In genomic region chr16:57757326-57757786, GRCh38 we compare ENCODE assay signal across 8 cellular contexts. TPM values are rescaled to one million over a fixed set of nuclear protein-coding genes. Genes with fewer than 3 reads are reported as not detected.
A peak's percentile ranks its signal among the peaks of the same experiment; 100 is the strongest.
DNase-seq lines count a peak whose midpoint lies in the region; ATAC-seq, FAIRE-seq and TF ChIP-seq lines count a peak whose summit lies in the region.

No MANE protein-coding gene starts in this region.

- no peaks in the 10 kb centered on the region for H3K27me3 ChIP-seq in CD8-positive, alpha-beta memory T cell (ENCODE audit: insufficient read depth, low read length, poor library complexity, severe bottlenecking)
- H3K27me3 ChIP-seq in testis: no peaks in the 10 kb centered on the region

- ATAC-seq in HG03280 (IDR thresholded peaks at IDR 0.05; ENCODE audit: unreplicated experiment): peak; percentile 77

- H3K27me3 Mint-ChIP-seq in CD8-positive, alpha-beta memory T cell: no peaks in the 10 kb centered on the region
- no peaks in the 10 kb centered on the region for H3K27me3 Mint-ChIP-seq in activated T-helper 1 cell treated with anti-CD3 and anti-CD28 coated beads, Interleukin-12 subunit alpha, Interleukin-12 subunit beta, Interleukin-2, Interleukin-4 antibody, amounts not matched to agents 30 ng/mL and 10 ng/mL and 1 ng/mL, durations not matched to agents 14 hours and 24 hours and 36 hours (ENCODE audit: insufficient read depth)

- no peaks in the 10 kb centered on the region for H3K36me3 ChIP-seq in CD8-positive, alpha-beta memory T cell (ENCODE audit: insufficient read depth, low read length)
- H3K36me3 ChIP-seq in testis (ENCODE audit: low read depth, missing control alignments): no peaks in the 10 kb centered on the region

- 40 to 68% methylated on average over 2 to 10 of the region's 11 CpGs for WGBS in testis, 2 donors

- no peak overlapping the region for H3K4me3 ChIP-seq in CD8-positive, alpha-beta memory T cell (ENCODE audit: low read length)
- H3K4me3 ChIP-seq in fibroblast of the aortic adventitia (ENCODE audit: low read depth, low read length): no peak overlapping the region
- H3K4me3 ChIP-seq in testis: no peak overlapping the region

- no peak overlapping the region for H3K27ac ChIP-seq in CD8-positive, alpha-beta memory T cell (ENCODE audit: low read depth, low read length)
- H3K27ac ChIP-seq in testis: no peak overlapping the region

- peaks cover 0 to 30% (median 1%) of the 10 kb centered on the region in 3 donors for H3K36me3 Mint-ChIP-seq in CD8-positive, alpha-beta memory T cell
- H3K36me3 Mint-ChIP-seq in activated T-helper 1 cell treated with anti-CD3 and anti-CD28 coated beads, Interleukin-12 subunit alpha, Interleukin-12 subunit beta, Interleukin-2, Interleukin-4 antibody, amounts not matched to agents 30 ng/mL and 10 ng/mL and 1 ng/mL, durations not matched to agents 14 hours and 24 hours and 36 hours (ENCODE audit: low read depth): no peaks in the 10 kb centered on the region

- H3K4me1 Mint-ChIP-seq in CD8-positive, alpha-beta memory T cell: peaks cover 0 to 7% (median 0%) of the 10 kb centered on the region in 3 donors
- H3K4me1 Mint-ChIP-seq in activated T-helper 1 cell treated with anti-CD3 and anti-CD28 coated beads, Interleukin-12 subunit alpha, Interleukin-12 subunit beta, Interleukin-2, Interleukin-4 antibody, amounts not matched to agents 30 ng/mL and 10 ng/mL and 1 ng/mL, durations not matched to agents 14 hours and 24 hours and 36 hours (ENCODE audit: low read depth): no peaks in the 10 kb centered on the region

- H3K4me1 ChIP-seq in CD8-positive, alpha-beta memory T cell (ENCODE audit: insufficient read depth, low read length): no peaks in the 10 kb centered on the region
- no peaks in the 10 kb centered on the region for H3K4me1 ChIP-seq in testis

- peak overlapping the region in 1 of 8 donors; percentile 50 for H3K27ac Mint-ChIP-seq in CD8-positive, alpha-beta memory T cell
- no peak overlapping the region for H3K27ac Mint-ChIP-seq in activated T-helper 1 cell treated with anti-CD3 and anti-CD28 coated beads, Interleukin-12 subunit alpha, Interleukin-12 subunit beta, Interleukin-2, Interleukin-4 antibody, amounts not matched to agents 30 ng/mL and 10 ng/mL and 1 ng/mL, durations not matched to agents 14 hours and 24 hours and 36 hours

- no peaks in the 10 kb centered on the region for H3K9me3 Mint-ChIP-seq in CD8-positive, alpha-beta memory T cell
- no peaks in the 10 kb centered on the region for H3K9me3 Mint-ChIP-seq in activated T-helper 1 cell treated with anti-CD3 and anti-CD28 coated beads, Interleukin-12 subunit alpha, Interleukin-12 subunit beta, Interleukin-2, Interleukin-4 antibody, amounts not matched to agents 30 ng/mL and 10 ng/mL and 1 ng/mL, durations not matched to agents 14 hours and 24 hours and 36 hours

- no peak overlapping the region for H3K4me3 Mint-ChIP-seq in CD8-positive, alpha-beta memory T cell
- no peak overlapping the region for H3K4me3 Mint-ChIP-seq in activated T-helper 1 cell treated with anti-CD3 and anti-CD28 coated beads, Interleukin-12 subunit alpha, Interleukin-12 subunit beta, Interleukin-2, Interleukin-4 antibody, amounts not matched to agents 30 ng/mL and 10 ng/mL and 1 ng/mL, durations not matched to agents 14 hours and 24 hours and 36 hours

- CTCF ChIA-PET in CD8-positive, alpha-beta memory T cell (lab: Charles Lee): interaction anchor here (0.9 to 3.8 kb wide), 12 partner anchors 10 to 243 kb away, joined by 3 to 17 read pairs (median 4); partner anchors contain the start of genes KATNB1, USB1 and ZNF319

- POLR2A ChIA-PET in CD8-positive, alpha-beta memory T cell (lab: Charles Lee): no interaction called here

- no peaks in the 10 kb centered on the region for H3K9me3 ChIP-seq in CD8-positive, alpha-beta memory T cell (ENCODE audit: low read length)
- no peaks in the 10 kb centered on the region for H3K9me3 ChIP-seq in testis

- TF ChIP-seq POLR2A in testis (IDR thresholded peaks at IDR 0.05): no peak

- peak; percentile 97 for TF ChIP-seq CTCF in fibroblast of the aortic adventitia (IDR thresholded peaks at IDR 0.05; ENCODE audit: insufficient read depth, low read length)
- peak; percentile 91 to 93 (median 92) for TF ChIP-seq CTCF in testis (IDR thresholded peaks at IDR 0.05)

- DNase-seq in CD8-positive, alpha-beta memory T cell: peak; percentile 78 to 91 (median 86)
- DNase-seq in GM19238 (ENCODE audit: insufficient read length, low spot score) (peak; percentile 96), RCC 7860 (ENCODE audit: low spot score) (peak; percentile 56), fibroblast of the aortic adventitia (ENCODE audit: low read depth) (peak; percentile 74), occipital lobe (lab: John Stamatoyannopoulos, UW) (peak; percentile 73), testis (peak; percentile 90)
- peak; percentile 81 for DNase-seq in activated T-helper 1 cell treated with anti-CD3 and anti-CD28 coated beads, Interleukin-12 subunit alpha, Interleukin-12 subunit beta, Interleukin-2, Interleukin-4 antibody, amounts not matched to agents 30 ng/mL and 10 ng/mL and 1 ng/mL, durations not matched to agents 14 hours and 24 hours and 36 hours (ENCODE audit: low spot score)

- intact Hi-C loops in activated T-helper 1 cell treated with anti-CD3 and anti-CD28 coated beads, Interleukin-12 subunit alpha, Interleukin-12 subunit beta, Interleukin-2, Interleukin-4 antibody, amounts not matched to agents 30 ng/mL and 10 ng/mL and 1 ng/mL, durations not matched to agents 14 hours and 24 hours and 36 hours (cut with micrococcal nuclease): loop anchor here (1.0 to 5.0 kb wide), 8 partner anchors 22 to 242 kb away; partner anchors contain the start of gene KATNB1
- intact Hi-C loops in testis (cut with DNase I; ENCODE audit: low total_unique reads): loop anchor here (10.0 kb wide), 1 partner anchor 247 kb away; the partner anchor contains the start of genes USB1 and ZNF319

- FAIRE-seq in RCC 7860 (lab: Jason Lieb, UNC): no peak

RNA-seq across cellular contexts. Expression of gene KATNB1, which starts 21.8 kb away (rescaled TPM):
- 10 to 100 TPM; 50.2 to 53.0 TPM for total RNA-seq in CD8-positive, alpha-beta memory T cell
- polyA plus RNA-seq in CD8-positive, alpha-beta memory T cell: 29.7 TPM
- 46.1 and 49.1 TPM in 2 replicates for total RNA-seq in activated T-helper 1 cell treated with anti-CD3 and anti-CD28 coated beads, Interleukin-12 subunit alpha, Interleukin-12 subunit beta, Interleukin-2, Interleukin-4 antibody, amounts not matched to agents 30 ng/mL and 10 ng/mL and 1 ng/mL, durations not matched to agents 14 hours and 24 hours and 36 hours
- total RNA-seq in fibroblast of the aortic adventitia (ENCODE audit: low replicate concordance) (8.3 and 23.7 TPM in 2 replicates), occipital lobe (27.8 TPM), testis (10 to 100 TPM; 52.7 to 53.5 TPM)
- polyA plus RNA-seq in testis (ENCODE audit: insufficient read depth, low read depth, low replicate concordance): 105 TPM

RNA-seq across cellular contexts. Expression of gene KIFC3, which starts 44.9 kb away (rescaled TPM):
- total RNA-seq in CD8-positive, alpha-beta memory T cell: 1 to 10 TPM; 2.9 to 3.2 TPM
- 0.82 TPM for polyA plus RNA-seq in CD8-positive, alpha-beta memory T cell
- total RNA-seq in activated T-helper 1 cell treated with anti-CD3 and anti-CD28 coated beads, Interleukin-12 subunit alpha, Interleukin-12 subunit beta, Interleukin-2, Interleukin-4 antibody, amounts not matched to agents 30 ng/mL and 10 ng/mL and 1 ng/mL, durations not matched to agents 14 hours and 24 hours and 36 hours: 0.93 and 0.96 TPM in 2 replicates
- total RNA-seq in fibroblast of the aortic adventitia (ENCODE audit: low replicate concordance): 23.0 and 32.8 TPM in 2 replicates
- 44.6 TPM for total RNA-seq in occipital lobe
- total RNA-seq in testis: 100 to 1,000 TPM; 137 to 185 TPM
- 105 TPM for polyA plus RNA-seq in testis (ENCODE audit: insufficient read depth, low read depth, low replicate concordance)
